Comparison of ENCODE assay signal across 8 cellular contexts in genomic region chr16:19555186-19555937, GRCh38. TPM values are rescaled to one million over a fixed set of nuclear protein-coding genes. Genes with fewer than 3 reads are reported as not detected.
DNase-seq lines count a peak whose midpoint lies in the region; ATAC-seq and TF ChIP-seq lines count a peak whose summit lies in the region.

TSS of gene VPS35L (plus strand) at chr16:19555703. CDS start at chr16:19555730, 27 bp downstream.

- no peaks in the 10 kb centered on the region for H3K79me2 ChIP-seq in KMS-11 (ENCODE audit: insufficient read depth, low read depth)

- POLR2A ChIA-PET in Panc1 (lab: Charles Lee): interaction anchor here (0.8 to 1.3 kb wide), 3 partner anchors 17 to 193 kb away, joined by 3 to 5 read pairs (median 3); no protein-coding TSS in a partner anchor

- H3K27me3 Mint-ChIP-seq in activated T-cell treated with anti-CD3 and anti-CD28 coated beads, Interleukin-2, amount 50 U/mL, for 72 hours (ENCODE audit: low read depth): no peaks in the 10 kb centered on the region

- H3K9me3 ChIP-seq in Panc1 (ENCODE audit: control insufficient read depth, insufficient read depth, low read depth, low read length) (no peaks in the 10 kb centered on the region), muscle layer of duodenum (ENCODE audit: control insufficient read depth in 1 of 2, low read length in 2 of 2) (no peaks in the 10 kb centered on the region)

- CTCF ChIA-PET in Panc1 (lab: Charles Lee): interaction anchor here (0.6 to 1.7 kb wide), 5 partner anchors 28 to 488 kb away, joined by 3 to 7 read pairs (median 3); partner anchors contain the start of gene COQ7

- H3K36me3 Mint-ChIP-seq in activated T-cell treated with anti-CD3 and anti-CD28 coated beads, Interleukin-2, amount 50 U/mL, for 72 hours (ENCODE audit: insufficient read depth in 2 of 2): peaks cover 0 to 2% of the 10 kb centered on the region in 2 donors

- H3K9ac ChIP-seq in KMS-11: peak within 1 kb of the TSS; percentile 73

- DNase-seq in DMS79 treated with DMSO at 0.1 percent for 48 hours (lab: John Stamatoyannopoulos, UW) (peak; percentile 94), Panc1 (ENCODE audit: low read depth, low spot score) (peak; percentile 95)
- DNase-seq in activated T-cell treated with anti-CD3 and anti-CD28 coated beads, Interleukin-2, amount 50 U/mL, for 72 hours: peak; percentile 97 to 98
- peak; percentile 92 to 95 for DNase-seq in stimulated activated CD8-positive, alpha-beta memory T cell treated with anti-CD3 and anti-CD28 coated beads, Interleukin-7, amount 100 ng/mL, for 4 hours (ENCODE audit: low read depth in 2 of 2)

- no peaks in the 10 kb centered on the region for H3K9me3 Mint-ChIP-seq in activated T-cell treated with anti-CD3 and anti-CD28 coated beads, Interleukin-2, amount 50 U/mL, for 72 hours

- BruUV-seq in Panc1 (replicated peaks; lab: Mats Ljungman, UMichigan): no TSS peak

- peak within 1 kb of the TSS; percentile 81 to 84 for H3K4me3 Mint-ChIP-seq in activated T-cell treated with anti-CD3 and anti-CD28 coated beads, Interleukin-2, amount 50 U/mL, for 72 hours

- no peak within 1 kb of the TSS for H3K4me3 ChIP-seq in KMS-11 (IDR thresholded peaks at IDR 0.05; ENCODE audit: insufficient read depth, low read depth, low read length)
- H3K4me3 ChIP-seq in Panc1 (ENCODE audit: low read depth in 2 of 2, low read length in 2 of 2): peak within 1 kb of the TSS; percentile 78 to 95
- peak within 1 kb of the TSS; percentile 72 to 83 for H3K4me3 ChIP-seq in muscle layer of duodenum (ENCODE audit: low read depth in 1 of 2, low read length in 2 of 2)

- H3K27ac Mint-ChIP-seq in activated T-cell treated with anti-CD3 and anti-CD28 coated beads, Interleukin-2, amount 50 U/mL, for 72 hours: peak within 1 kb of the TSS; percentile 89

- in situ Hi-C loops in Panc1 (cut with HindIII; ENCODE audit: low pct_unique_long_range_greater_than_20kb, low sequenced_read_pairs): no loop called here

- H3K27me3 ChIP-seq in KMS-11 (ENCODE audit: insufficient read depth, low read depth): no peaks in the 10 kb centered on the region
- no peaks in the 10 kb centered on the region for H3K27me3 ChIP-seq in Panc1 (ENCODE audit: control insufficient read depth, insufficient read depth, low read length)
- H3K27me3 ChIP-seq in muscle layer of duodenum (ENCODE audit: low read depth, low read length): no peaks in the 10 kb centered on the region

- peak; percentile 73 for TF ChIP-seq CTCF in KMS-11 (conservative IDR thresholded peaks at IDR 0.05; ENCODE audit: low read depth, low read length)
- peak; percentile 97 for TF ChIP-seq CTCF in Panc1 (IDR thresholded peaks at IDR 0.05)

- no peaks in the 10 kb centered on the region for H4K20me1 ChIP-seq in KMS-11 (ENCODE audit: insufficient read depth)

- H3K27ac ChIP-seq in KMS-11 (peak within 1 kb of the TSS; percentile 55), Panc1 (ENCODE audit: low read length) (peak within 1 kb of the TSS; percentile 98), muscle layer of duodenum (ENCODE audit: low read length) (peak within 1 kb of the TSS; percentile 95)

- H3K4me1 ChIP-seq in KMS-11 (ENCODE audit: low read depth, poor library complexity, severe bottlenecking): peaks cover 4% of the 10 kb centered on the region
- H3K4me1 ChIP-seq in Panc1 (ENCODE audit: control insufficient read depth, insufficient read depth, low read length): peaks cover 15% of the 10 kb centered on the region
- H3K4me1 ChIP-seq in muscle layer of duodenum (ENCODE audit: control insufficient read depth in 1 of 2, insufficient read depth in 2 of 2, low read length in 2 of 2): peaks cover 0 to 9% of the 10 kb centered on the region in 2 donors

- intact Hi-C loops in Panc1 (cut with micrococcal nuclease; ENCODE audit: unreplicated experiment): no loop called here

- H3K36me3 ChIP-seq in KMS-11 (ENCODE audit: insufficient read depth): no peaks in the 10 kb centered on the region
- H3K36me3 ChIP-seq in Panc1 (ENCODE audit: control insufficient read depth, insufficient read depth, low read length): peaks cover 13% of the 10 kb centered on the region
- H3K36me3 ChIP-seq in muscle layer of duodenum (ENCODE audit: control insufficient read depth in 1 of 2, insufficient read depth in 2 of 2, low read length in 2 of 2): peaks cover 0 to 11% of the 10 kb centered on the region in 2 donors

- peak within 1 kb of the TSS; percentile 90 for H2AFZ ChIP-seq in KMS-11 (ENCODE audit: low read depth)

- H3K4me2 ChIP-seq in KMS-11: peak within 1 kb of the TSS; percentile 87

- peaks cover 25% of the 10 kb centered on the region for H3K4me1 Mint-ChIP-seq in activated T-cell treated with anti-CD3 and anti-CD28 coated beads, Interleukin-2, amount 50 U/mL, for 72 hours (ENCODE audit: low read depth)

- ATAC-seq in GM21723 (IDR thresholded peaks at IDR 0.05; ENCODE audit: unreplicated experiment) (peak; percentile 96), Panc1 (peak; percentile 96), esophagus mucosa (peak; percentile 98)
- ATAC-seq in activated T-cell treated with anti-CD3 and anti-CD28 coated beads, Interleukin-2, amount 50 U/mL, for 72 hours (replicated peaks in 1 of 2): peak; percentile 96 to 97

RNA-seq across cellular contexts. Expression of gene VPS35L, which starts in this region (rescaled TPM):
- total RNA-seq in Panc1 (2021; ENCODE audit: unreplicated experiment) (124 TPM), esophagus mucosa (43.2 TPM)
- polyA plus RNA-seq in Panc1 (2012; ENCODE audit: insufficient read length): 64.3 TPM
- total RNA-seq in activated T-cell treated with anti-CD3 and anti-CD28 coated beads, Interleukin-2, amount 50 U/mL, for 72 hours: 10 to 100 TPM; 46.5 to 57.8 TPM
